In genomic region chr7:101676956-101677355, GRCh38 we compare ENCODE assay signal across 38 cellular contexts. TPM values are rescaled to one million over a fixed set of nuclear protein-coding genes. Genes with fewer than 3 reads are reported as not detected.
DNase-seq lines count a peak whose midpoint lies in the region; ATAC-seq and TF ChIP-seq lines count a peak whose summit lies in the region.
"Had no signal": no experiment of that assay in that cellular context is flagged by ENCODE, and none has a peak within 500 bp of the region (broad histone marks: within the 10 kb centered on the region; RNA-seq: fewer than 3 reads in every experiment).

No MANE protein-coding gene starts in this region.

- H3K27me3 ChIP-seq in ascending aorta, result no peaks in the 10 kb centered on the region
- H3K27me3 ChIP-seq: esophagus muscularis mucosa, neutrophil, Peyer's patch, stomach, vagina had no signal

- H3K4me1 ChIP-seq in ascending aorta, result peaks cover 4 to 11% of the 10 kb centered on the region in 2 donors
- H3K4me1 ChIP-seq: prostate gland had no signal

- DNase-seq in NOMO-1 treated with DMSO at 0.1 percent for 48 hours (lab: John Stamatoyannopoulos, UW; ENCODE audit: unreplicated experiment), result peak; percentile 41
- DNase-seq in NOMO-1 treated with dmso at 0.1 percent for 144 hours (lab: John Stamatoyannopoulos, UW; ENCODE audit: unreplicated experiment), result no peak
- peak; percentile 46 for DNase-seq in NCI-H146 treated with DMSO at 0.1 percent for 48 hours (lab: John Stamatoyannopoulos, UW; ENCODE audit: unreplicated experiment)
- no peak for DNase-seq in WTC11 (ENCODE audit: low spot score)
- DNase-seq in ascending aorta (ENCODE audit: low spot score in 2 of 2), result no peak
- DNase-seq: activated CD4-positive, alpha-beta T cell treated with anti-CD3 and anti-CD28 coated beads for 4 hours; activated naive CD4-positive, alpha-beta T cell treated with anti-CD3 and anti-CD28 coated beads, Interleukin-2, amount 50 U/mL, for 16 hours; CD4-positive, alpha-beta memory T cell; foreskin fibroblast; islet precursor cell; Kasumi-1; NCI-H1092 treated with DMSO at 0.1 percent for 48 hours; NCI-H2081 treated with DMSO at 0.1 percent for 48 hours; NCI-H446; Peyer's patch; SHP77; stimulated activated CD4-positive, alpha-beta T cell treated with anti-CD3 and anti-CD28 coated beads, Interleukin-12 subunit alpha, Interleukin-12 subunit beta, amount 100 ng/mL, for 4 hours; stimulated activated CD4-positive, alpha-beta T cell treated with anti-CD3 and anti-CD28 coated beads, Interleukin-2, amount 100 ng/mL, for 48 hours; stomach had no signal

- ATAC-seq in WTC11 (peak; percentile 68), GM18520 (IDR thresholded peaks at IDR 0.05; ENCODE audit: unreplicated experiment) (no peak), GM19463 (IDR thresholded peaks at IDR 0.05; ENCODE audit: unreplicated experiment) (no peak), GM21717 (IDR thresholded peaks at IDR 0.05; ENCODE audit: unreplicated experiment) (no peak)
- ATAC-seq: A549, sciatic nerve had no signal

- peak overlapping the region; percentile 5; the same call in 1 of the 2 replicates for H3K27ac Mint-ChIP-seq in WTC11
- H3K27ac Mint-ChIP-seq: activated T-helper 2 cell treated with anti-CD3 and anti-CD28 coated beads, Interferon-gamma antibody, Interleukin-2, Interleukin-4, amounts not matched to agents 10 μg/mL and 5 μg/mL and 100 μg/mL, durations not matched to agents 14 hours and 24 hours and 36 hours; CD4-positive, alpha-beta memory T cell; T-helper 2 cell treated with Interferon-gamma antibody and Interleukin-4, amounts not matched to agents 5 μg/mL and 100 μg/mL, for 36 hours had no signal

- H3K4me1 Mint-ChIP-seq in WTC11, result peaks cover 15% of the 10 kb centered on the region
- H3K4me1 Mint-ChIP-seq: CD4-positive, alpha-beta memory T cell had no signal

- no peak for TF ChIP-seq CTCF in WTC11 (IDR thresholded peaks at IDR 0.05)
- TF ChIP-seq CTCF in ascending aorta (IDR thresholded peaks at IDR 0.05), result no peak

- H3K27ac ChIP-seq in ascending aorta, result no peak overlapping the region
- H3K27ac ChIP-seq: esophagus muscularis mucosa, neutrophil, Peyer's patch, prostate gland, stomach, vagina, VCaP had no signal

- no peaks in the 10 kb centered on the region; the same call in 1 of the 2 replicates for H3K36me3 Mint-ChIP-seq in WTC11
- H3K36me3 Mint-ChIP-seq: brain; CD4-positive, alpha-beta memory T cell had no signal

- H3K27me3 Mint-ChIP-seq in WTC11 (ENCODE audit: low read depth), result no peaks in the 10 kb centered on the region
- H3K27me3 Mint-ChIP-seq: CD4-positive, alpha-beta memory T cell had no signal

- intact Hi-C loops in ascending aorta (cut with DNase I), result no loop called here

- H3K36me3 ChIP-seq in ascending aorta, result no peaks in the 10 kb centered on the region
- H3K36me3 ChIP-seq: esophagus muscularis mucosa, HAP-1, neutrophil, Peyer's patch, prostate gland, stomach, vagina had no signal

- CTCF ChIA-PET in WTC11 (lab: Charles Lee), result no interaction called here

- peaks cover 5% of the 10 kb centered on the region for H3K9me3 Mint-ChIP-seq in WTC11
- H3K9me3 Mint-ChIP-seq: activated T-helper 2 cell treated with anti-CD3 and anti-CD28 coated beads, Interferon-gamma antibody, Interleukin-2, Interleukin-4, amounts not matched to agents 10 μg/mL and 5 μg/mL and 100 μg/mL, durations not matched to agents 14 hours and 24 hours and 36 hours; T-helper 2 cell treated with Interferon-gamma antibody and Interleukin-4, amounts not matched to agents 5 μg/mL and 100 μg/mL, for 36 hours had no signal

- POLR2A ChIA-PET in WTC11 (lab: Charles Lee), result no interaction called here

- no peak overlapping the region for H3K4me3 Mint-ChIP-seq in WTC11
- H3K4me3 Mint-ChIP-seq: brain; CD4-positive, alpha-beta memory T cell; dendritic cell treated with granulocyte-macrophage colony-stimulating factor and Interleukin-4, amounts not matched to agents 40 ng/mL and 50 ng/mL, for 4 days; T-helper 2 cell treated with Interferon-gamma antibody and Interleukin-4, amounts not matched to agents 5 μg/mL and 100 μg/mL, for 36 hours had no signal

- H3K9me3 ChIP-seq in ascending aorta, result no peaks in the 10 kb centered on the region
- H3K9me3 ChIP-seq: HAP-1, neutrophil, Peyer's patch, prostate gland, vagina had no signal

- H3K4me3 ChIP-seq in ascending aorta, result no peak overlapping the region
- H3K4me3 ChIP-seq: A549, esophagus muscularis mucosa, HAP-1, Peyer's patch, prostate gland, stomach, vagina had no signal

TF ChIP-seq in WTC11, 78 proteins besides CTCF, POLR2A, EP300 and RAD21:
- TF ChIP-seq FOXP1 (CRISPR knock-in tag; IDR thresholded peaks at IDR 0.05; ENCODE audit: borderline replicate concordance), result no peak
- no peak for TF ChIP-seq E2F5 (CRISPR knock-in tag; IDR thresholded peaks at IDR 0.05)
- TF ChIP-seq JUN (CRISPR knock-in tag; IDR thresholded peaks at IDR 0.05), result no peak
- TF ChIP-seq NR2C2 (CRISPR knock-in tag; IDR thresholded peaks at IDR 0.05), result no peak
- TF ChIP-seq MYBL2 (CRISPR knock-in tag; IDR thresholded peaks at IDR 0.05), result no peak
- TF ChIP-seq ZNF396 (CRISPR knock-in tag; IDR thresholded peaks at IDR 0.05; ENCODE audit: borderline replicate concordance), result no peak
- TF ChIP-seq ZNF317 (CRISPR knock-in tag; IDR thresholded peaks at IDR 0.05; ENCODE audit: borderline replicate concordance, low read depth), result no peak
- TF ChIP-seq ZNF671 (CRISPR knock-in tag; IDR thresholded peaks at IDR 0.05), result no peak

RNA-seq across cellular contexts. Expression of gene MYL10, which starts 47.9 kb away (rescaled TPM):
- not detected in 3 replicates for total RNA-seq in WTC11 (2021)
- total RNA-seq in ascending aorta, result not detected
- total RNA-seq: activated T-helper 2 cell treated with anti-CD3 and anti-CD28 coated beads, Interferon-gamma antibody, Interleukin-2, Interleukin-4, amounts not matched to agents 10 μg/mL and 5 μg/mL and 100 μg/mL, durations not matched to agents 14 hours and 24 hours and 36 hours; CD4-positive, alpha-beta memory T cell; Daoy; esophagus muscularis mucosa; liver; mesenteric fat pad; myocyte; Peyer's patch; prostate gland; sciatic nerve; stomach; vagina had no signal

Comparison
In these comparisons a context has a peak if more than half of its experiments do, and no peak if none do; other contexts are left out.
1. DNase-seq: peak in NOMO-1 treated with DMSO at 0.1 percent for 48 hours (single experiment) and NCI-H146 treated with DMSO at 0.1 percent for 48 hours (single experiment); none in NOMO-1 treated with dmso at 0.1 percent for 144 hours (single experiment), WTC11 (single experiment) and ascending aorta (0 of 2).